1 cellular context compared by ENCODE assay signal in genomic region chr6:159728552-159728951, GRCh38.
TF ChIP-seq lines count a peak whose summit lies in the region.

No MANE protein-coding gene starts in this region.

TF ChIP-seq in IMR-90, 13 proteins besides CTCF, POLR2A, EP300 and RAD21:
- TF ChIP-seq MAZ (IDR thresholded peaks at IDR 0.05; ENCODE audit: borderline replicate concordance, low read depth, low read length): no peak
- no peak for TF ChIP-seq NFE2L2 (IDR thresholded peaks at IDR 0.05; ENCODE audit: low read depth, low read length)
- no peak for TF ChIP-seq RCOR1 (IDR thresholded peaks at IDR 0.05; ENCODE audit: insufficient replicate concordance, low read length)
- no peak for TF ChIP-seq MAFK (IDR thresholded peaks at IDR 0.05; ENCODE audit: low read depth, low read length)
- no peak for TF ChIP-seq BHLHE40 (IDR thresholded peaks at IDR 0.05; ENCODE audit: low read depth, low read length)
- no peak for TF ChIP-seq MXI1 (IDR thresholded peaks at IDR 0.05; ENCODE audit: borderline replicate concordance, low read depth, low read length)
- TF ChIP-seq ELK1 (IDR thresholded peaks at IDR 0.05; ENCODE audit: borderline replicate concordance, low read depth, low read length): no peak
- TF ChIP-seq, protein P1, sequence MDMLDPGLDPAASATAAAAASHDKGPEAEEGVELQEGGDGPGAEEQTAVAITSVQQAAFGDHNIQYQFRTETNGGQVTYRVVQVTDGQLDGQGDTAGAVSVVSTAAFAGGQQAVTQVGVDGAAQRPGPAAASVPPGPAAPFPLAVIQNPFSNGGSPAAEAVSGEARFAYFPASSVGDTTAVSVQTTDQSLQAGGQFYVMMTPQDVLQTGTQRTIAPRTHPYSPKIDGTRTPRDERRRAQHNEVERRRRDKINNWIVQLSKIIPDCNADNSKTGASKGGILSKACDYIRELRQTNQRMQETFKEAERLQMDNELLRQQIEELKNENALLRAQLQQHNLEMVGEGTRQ (IDR thresholded peaks at IDR 0.05; ENCODE audit: low read depth, low read length): no peak
- no peak for TF ChIP-seq RFX5 (IDR thresholded peaks at IDR 0.05; ENCODE audit: low read depth, low read length)
- no peak for TF ChIP-seq SMC3 (IDR thresholded peaks at IDR 0.05; ENCODE audit: low read depth, low read length)
